In the genomic region with DNA sequence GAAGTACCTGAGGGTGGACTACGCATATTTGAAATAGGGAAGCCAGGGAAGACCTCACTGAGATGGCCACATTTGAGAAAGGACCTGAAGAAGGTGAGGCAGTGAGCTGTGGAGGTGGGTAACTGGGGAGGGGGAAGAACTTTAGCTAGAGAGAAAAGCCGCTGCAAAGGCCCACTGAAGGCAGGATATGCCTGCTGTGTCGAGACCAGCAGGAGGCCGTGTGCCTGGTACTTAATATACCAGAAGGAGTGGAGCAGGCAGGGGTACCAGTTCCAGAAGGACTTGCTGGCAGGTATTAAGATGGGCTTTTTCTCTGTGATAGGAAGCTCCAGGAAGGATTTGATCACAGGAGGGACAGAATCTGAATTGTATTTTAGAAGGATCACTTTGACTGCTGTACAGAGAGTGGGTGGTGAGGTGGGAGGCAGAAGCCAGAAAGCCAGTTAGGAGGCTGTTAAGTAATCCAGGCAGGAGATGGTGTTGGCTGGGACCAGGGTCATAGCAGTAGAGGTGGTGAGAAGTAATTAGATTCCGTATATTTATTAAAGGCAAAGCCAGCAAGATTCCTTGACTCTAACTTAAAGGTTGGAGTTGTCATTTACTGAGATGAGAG, we compare ENCODE assay signal across 1 cellular context.
TF ChIP-seq lines count a peak whose summit lies in the region.

No MANE protein-coding gene starts in this region.

TF ChIP-seq in GM23338, 12 proteins besides CTCF, POLR2A, EP300 and RAD21 (continued from another document):
- TF ChIP-seq REST (IDR thresholded peaks at IDR 0.05; ENCODE audit: unreplicated experiment) (no peak), NANOG (IDR thresholded peaks at IDR 0.05; ENCODE audit: borderline replicate concordance) (no peak)
